In the genomic region with DNA sequence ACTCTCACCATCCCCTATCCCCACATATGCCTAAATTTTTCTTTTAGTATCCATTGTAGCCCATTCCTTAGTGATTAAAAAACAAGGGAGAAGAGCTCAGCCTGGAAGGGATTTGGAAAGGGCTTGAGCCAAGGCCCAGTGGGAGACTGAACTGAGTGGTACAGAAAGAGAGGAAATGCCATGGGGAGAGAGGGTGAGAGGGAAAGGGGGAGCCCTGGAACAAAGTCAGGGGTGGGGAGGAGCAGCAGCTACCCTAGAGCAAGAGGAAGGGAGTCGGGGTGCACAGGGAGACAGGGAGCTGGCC, we compare ENCODE assay signal across 8 cellular contexts. TPM values are rescaled to one million over a fixed set of nuclear protein-coding genes. Genes with fewer than 3 reads are reported as not detected.
DNase-seq lines count a peak whose midpoint lies in the region; ATAC-seq and TF ChIP-seq lines count a peak whose summit lies in the region.
"Had no signal": no experiment of that assay in that cellular context is flagged by ENCODE, and none has a peak within 500 bp of the region (broad histone marks: within the 10 kb centered on the region; RNA-seq: fewer than 3 reads in every experiment).

No MANE protein-coding gene starts in this region.

- peak overlapping the region; percentile 93 for H3K27ac ChIP-seq in IMR-90 (ENCODE audit: insufficient read depth, low read length)

- H3K9ac ChIP-seq in IMR-90 (ENCODE audit: low read depth, low read length) (peak overlapping the region; percentile 67), iPS-15b (ENCODE audit: low read depth, low read length) (no peak overlapping the region)

- peak overlapping the region; percentile 98 for H2AK9ac ChIP-seq in IMR-90 (replicated peaks; ENCODE audit: low read depth, low read length, poor library complexity)

- no peaks in the 10 kb centered on the region for H3K27me3 Mint-ChIP-seq in activated CD4-positive, alpha-beta memory T cell treated with anti-CD3 and anti-CD28 coated beads for 36 hours

- peaks cover 11 to 33% of the 10 kb centered on the region in 2 experiments; a peak in 3 of 4 replicates for H3K79me1 ChIP-seq in IMR-90 (ENCODE audit: low read depth in 1 of 2, low read length in 2 of 2)

- peaks cover 48% of the 10 kb centered on the region for H3K4me1 Mint-ChIP-seq in activated CD4-positive, alpha-beta memory T cell treated with anti-CD3 and anti-CD28 coated beads for 36 hours (ENCODE audit: low read depth)
- peaks cover 76% of the 10 kb centered on the region for H3K4me1 Mint-ChIP-seq in stimulated activated effector memory CD8-positive, alpha-beta T cell treated with anti-CD3 and anti-CD28 coated beads, Interleukin-12 subunit alpha, Interleukin-12 subunit beta, amount 100 ng/mL, for 72 hours

- H2BK120ac ChIP-seq in IMR-90 (ENCODE audit: low read depth, low read length), result peak overlapping the region; percentile 75

- peak overlapping the region; percentile 66; the same call in 1 of the 2 replicates for H3K4me2 ChIP-seq in IMR-90 (ENCODE audit: low read depth, low read length)

- peaks cover 16% of the 10 kb centered on the region for H3K36me3 Mint-ChIP-seq in activated CD4-positive, alpha-beta memory T cell treated with anti-CD3 and anti-CD28 coated beads for 36 hours
- peaks cover 92% of the 10 kb centered on the region for H3K36me3 Mint-ChIP-seq in stimulated activated effector memory CD8-positive, alpha-beta T cell treated with anti-CD3 and anti-CD28 coated beads, Interleukin-12 subunit alpha, Interleukin-12 subunit beta, amount 100 ng/mL, for 72 hours

- H3K9me1 ChIP-seq in IMR-90 (ENCODE audit: insufficient read depth, low read length), result 0 out of 2 replicates have a peak, but pooled peaks cover 3% of the 10 kb centered on the region

- H4K91ac ChIP-seq in IMR-90 (ENCODE audit: insufficient read depth, low read depth, low read length), result peak overlapping the region; percentile 92

- H2BK20ac ChIP-seq in IMR-90 (ENCODE audit: low read depth, low read length), result peak overlapping the region; percentile 47; the same call in 1 of the 2 replicates

- H3K4ac ChIP-seq in IMR-90 (ENCODE audit: low read depth, low read length), result peak overlapping the region; percentile 98

- no peak for TF ChIP-seq RAD21 in IMR-90 (IDR thresholded peaks at IDR 0.05; ENCODE audit: low read length)

- H4K20me1 ChIP-seq in IMR-90 (ENCODE audit: insufficient read depth, low read length), result peaks cover 17% of the 10 kb centered on the region

- H4K8ac ChIP-seq in IMR-90 (ENCODE audit: low read depth in 2 of 2, low read length in 2 of 2), result peak overlapping the region; percentile 61 to 94; a peak in 3 of 4 replicates

- H3K27me3 ChIP-seq in IMR-90 (ENCODE audit: control insufficient read depth, insufficient read depth, low read length) (no peaks in the 10 kb centered on the region), iPS-15b (ENCODE audit: control insufficient read depth, insufficient read depth, low read length) (no peaks in the 10 kb centered on the region)

- peak overlapping the region; percentile 59; the same call in 1 of the 3 replicates for H2BK15ac ChIP-seq in IMR-90 (ENCODE audit: low read depth, low read length)

- no peak overlapping the region for H3K4me3 ChIP-seq in IMR-90 (ENCODE audit: insufficient read depth, low read depth, low read length)
- peak overlapping the region; percentile 62 for H3K4me3 ChIP-seq in iPS-15b (ENCODE audit: low read depth, low read length)

- no peak for TF ChIP-seq CTCF in IMR-90 (conservative IDR thresholded peaks at IDR 0.05; ENCODE audit: low read depth, low read length)

- peak overlapping the region; percentile 60; the same call in 1 of the 2 replicates for H3K56ac ChIP-seq in IMR-90 (ENCODE audit: extremely low read depth, insufficient read depth, low read length)

- H3K23ac ChIP-seq in IMR-90 (ENCODE audit: low read depth, low read length), result peak overlapping the region; percentile 92

- H3K4me1 ChIP-seq in IMR-90 (ENCODE audit: control insufficient read depth, insufficient read depth, low read length) (peaks cover 25% of the 10 kb centered on the region), iPS-15b (ENCODE audit: control insufficient read depth, insufficient read depth, low read length) (peaks cover 26% of the 10 kb centered on the region)

- peak overlapping the region; percentile 27 for H3K18ac ChIP-seq in IMR-90 (ENCODE audit: low read depth, low read length)

- ATAC-seq in IMR-90 (ENCODE audit: low read depth) (no peak), HG02885 (IDR thresholded peaks at IDR 0.05; ENCODE audit: poor library complexity, unreplicated experiment) (no peak)
- no peak for ATAC-seq in stimulated activated effector memory CD8-positive, alpha-beta T cell treated with anti-CD3 and anti-CD28 coated beads, Interleukin-12 subunit alpha, Interleukin-12 subunit beta, amount 100 ng/mL, for 72 hours

- CTCF ChIA-PET in IMR-90 (lab: Yijun Ruan, JAX), result interaction anchor here (0.7 to 1.4 kb wide), 5 partner anchors 34 to 187 kb away, joined by 3 to 5 read pairs (median 3); a partner anchor contains a TSS
- CTCF ChIA-PET in activated CD4-positive, alpha-beta memory T cell treated with anti-CD3 and anti-CD28 coated beads for 36 hours (lab: Charles Lee), result interaction anchor here (0.6 to 4.8 kb wide), 22 partner anchors 8 to 188 kb away, joined by 3 to 42 read pairs (median 8); a partner anchor contains a TSS

- POLR2A ChIA-PET in IMR-90 (lab: Charles Lee; ENCODE audit: unreplicated experiment), result interaction anchor here (0.7 to 2.2 kb wide), 5 partner anchors 12 to 184 kb away, joined by 3 to 11 read pairs (median 3); a partner anchor contains a TSS
- POLR2A ChIA-PET in activated CD4-positive, alpha-beta memory T cell treated with anti-CD3 and anti-CD28 coated beads for 36 hours (lab: Charles Lee), result interaction anchor here (1.4 to 4.7 kb wide), 6 partner anchors 9 to 53 kb away, joined by 3 to 39 read pairs (median 10); a partner anchor contains a TSS

- TF ChIP-seq POLR2A in IMR-90 (IDR thresholded peaks at IDR 0.05; ENCODE audit: low read depth, low read length), result no peak

- dilution Hi-C loops in IMR-90 (cut with HindIII; ENCODE audit: low sequenced_read_pairs, unreplicated experiment), result no loop called here

- no peak overlapping the region for H3K4me3 Mint-ChIP-seq in activated CD4-positive, alpha-beta memory T cell treated with anti-CD3 and anti-CD28 coated beads for 36 hours
- H3K4me3 Mint-ChIP-seq in stimulated activated effector memory CD8-positive, alpha-beta T cell treated with anti-CD3 and anti-CD28 coated beads, Interleukin-12 subunit alpha, Interleukin-12 subunit beta, amount 100 ng/mL, for 72 hours, result peak overlapping the region; percentile 57

- peak overlapping the region; percentile 23 for H3K14ac ChIP-seq in IMR-90 (replicated peaks; ENCODE audit: low read depth, low read length)

- H2AK5ac ChIP-seq in IMR-90 (ENCODE audit: low read depth, low read length), result peak overlapping the region; percentile 92

- in situ Hi-C loops in IMR-90 (cut with MboI; ENCODE audit: low sequenced_read_pairs), result no loop called here

- H2BK5ac ChIP-seq in IMR-90 (ENCODE audit: low read depth, low read length, poor library complexity, severe bottlenecking), result peak overlapping the region; percentile 89

- 20% methylated on average over 1 of the region's 1 CpG; no CpG with 5 or more reads in 1 of the 2 experiments for WGBS in IMR-90 (ENCODE audit: extremely low coverage in 2 of 2, insufficient read length in 1 of 2), 2 experiments

- DNase-seq in IMR-90, result no peak
- DNase-seq in activated CD4-positive, alpha-beta memory T cell treated with anti-CD3 and anti-CD28 coated beads for 36 hours, result no peak
- DNase-seq in stimulated activated effector memory CD8-positive, alpha-beta T cell treated with anti-CD3 and anti-CD28 coated beads, Interleukin-12 subunit alpha, Interleukin-12 subunit beta, amount 100 ng/mL, for 72 hours (ENCODE audit: low spot score in 2 of 2), result no peak
- no peak for DNase-seq in HK-2 (ENCODE audit: unreplicated experiment)
- no peak for DNase-seq in activated CD4-positive, alpha-beta T cell treated with anti-CD3 and anti-CD28 coated beads, Interleukin-2, amount 50 U/mL, for 48 hours
- DNase-seq: activated effector memory CD4-positive, alpha-beta T cell treated with anti-CD3 and anti-CD28 coated beads, Interleukin-2, amount 50 U/mL, for 16 hours had no signal

- H3K36me3 ChIP-seq in IMR-90 (ENCODE audit: control insufficient read depth, insufficient read depth, low read length), result peaks cover 26% of the 10 kb centered on the region
- H3K36me3 ChIP-seq in iPS-15b (ENCODE audit: control insufficient read depth, insufficient read depth, low read length), result peaks cover 22% of the 10 kb centered on the region

- H3K27ac Mint-ChIP-seq in activated CD4-positive, alpha-beta memory T cell treated with anti-CD3 and anti-CD28 coated beads for 36 hours, result peak overlapping the region; percentile 60
- H3K27ac Mint-ChIP-seq in stimulated activated effector memory CD8-positive, alpha-beta T cell treated with anti-CD3 and anti-CD28 coated beads, Interleukin-12 subunit alpha, Interleukin-12 subunit beta, amount 100 ng/mL, for 72 hours, result peak overlapping the region; percentile 96

- no peaks in the 10 kb centered on the region for H3K9me3 Mint-ChIP-seq in activated CD4-positive, alpha-beta memory T cell treated with anti-CD3 and anti-CD28 coated beads for 36 hours
- H3K9me3 Mint-ChIP-seq in stimulated activated effector memory CD8-positive, alpha-beta T cell treated with anti-CD3 and anti-CD28 coated beads, Interleukin-12 subunit alpha, Interleukin-12 subunit beta, amount 100 ng/mL, for 72 hours, result no peaks in the 10 kb centered on the region

- intact Hi-C loops in IMR-90 (cut with micrococcal nuclease), result loop anchor here (2.0 kb wide), 1 partner anchor 52 kb away; a partner anchor contains a TSS
- intact Hi-C loops in activated CD4-positive, alpha-beta memory T cell treated with anti-CD3 and anti-CD28 coated beads for 36 hours (cut with micrococcal nuclease), result loop anchor here (2.0 kb wide), 2 partner anchors 36 to 184 kb away; a partner anchor contains a TSS

- no peaks in the 10 kb centered on the region for H3K9me3 ChIP-seq in IMR-90 (ENCODE audit: control insufficient read depth, insufficient read depth, low read length)
- H3K9me3 ChIP-seq in iPS-15b (ENCODE audit: control insufficient read depth, insufficient read depth, low read length), result no peaks in the 10 kb centered on the region

- BruUV-seq in IMR-90 (replicated peaks; lab: Mats Ljungman, UMichigan), result no TSS peak

- peak overlapping the region; percentile 4 for H4K5ac ChIP-seq in IMR-90 (ENCODE audit: low read depth, low read length)

- H2AFZ ChIP-seq in IMR-90 (replicated peaks; ENCODE audit: low read length, poor library complexity), result peak overlapping the region; percentile 90

RNA-seq across cellular contexts. Expression of a gene that starts 2.6 kb away (rescaled TPM):
- total RNA-seq in IMR-90 (2012; rRNA removed), result 2.5 and 3.4 TPM in 2 replicates
- 58.7 and 59.8 TPM in 2 replicates for polyA plus RNA-seq in IMR-90 (2012; rRNA removed)
- 40.9 and 41.7 TPM in 2 replicates for polyA plus RNA-seq in IMR-90 (2012; cell fraction: cytosol; rRNA removed)
- polyA plus RNA-seq in IMR-90 (2012; cell fraction: nucleus; rRNA removed; ENCODE audit: low replicate concordance), result 106 and 200 TPM in 2 replicates
- 10 to 100 TPM; 34.8 to 37.8 TPM for total RNA-seq in activated CD4-positive, alpha-beta memory T cell treated with anti-CD3 and anti-CD28 coated beads for 36 hours

RNA-seq across cellular contexts. Expression of a gene that starts 10.8 kb away (rescaled TPM):
- 20.8 and 28.3 TPM in 2 replicates for total RNA-seq in IMR-90 (2012; rRNA removed)
- polyA plus RNA-seq in IMR-90 (2012; rRNA removed), result 81.5 and 92.8 TPM in 2 replicates
- 71.8 and 86.4 TPM in 2 replicates for polyA plus RNA-seq in IMR-90 (2012; cell fraction: cytosol; rRNA removed)
- 275 and 368 TPM in 2 replicates for polyA plus RNA-seq in IMR-90 (2012; cell fraction: nucleus; rRNA removed; ENCODE audit: low replicate concordance)
- 100 to 1,000 TPM; 185 to 193 TPM for total RNA-seq in activated CD4-positive, alpha-beta memory T cell treated with anti-CD3 and anti-CD28 coated beads for 36 hours

RNA-seq across cellular contexts. Expression of a gene that starts 18.4 kb away (rescaled TPM):
- not detected in 2 replicates for total RNA-seq in IMR-90 (2012; rRNA removed)
- not detected in 2 replicates for polyA plus RNA-seq in IMR-90 (2012; rRNA removed)
- polyA plus RNA-seq in IMR-90 (2012; cell fraction: cytosol; rRNA removed), result not detected in 2 replicates
- polyA plus RNA-seq in IMR-90 (2012; cell fraction: nucleus; rRNA removed; ENCODE audit: low replicate concordance), result not detected in 2 replicates
- total RNA-seq in activated CD4-positive, alpha-beta memory T cell treated with anti-CD3 and anti-CD28 coated beads for 36 hours, result not detected

RNA-seq across cellular contexts. Expression of a gene that starts 18.6 kb away (rescaled TPM):
- 197 and 238 TPM in 2 replicates for total RNA-seq in IMR-90 (2012; rRNA removed)
- 530 and 703 TPM in 2 replicates for polyA plus RNA-seq in IMR-90 (2012; rRNA removed)
- 1,066 and 1,272 TPM in 2 replicates for polyA plus RNA-seq in IMR-90 (2012; cell fraction: cytosol; rRNA removed)
- polyA plus RNA-seq in IMR-90 (2012; cell fraction: nucleus; rRNA removed; ENCODE audit: low replicate concordance), result 218 and 334 TPM in 2 replicates
- 100 to 1,000 TPM; 257 to 272 TPM for total RNA-seq in activated CD4-positive, alpha-beta memory T cell treated with anti-CD3 and anti-CD28 coated beads for 36 hours

RNA-seq across cellular contexts. Expression of a gene that starts 20.6 kb away (rescaled TPM):
- total RNA-seq in IMR-90 (2012; rRNA removed), result 8.9 and 11.1 TPM in 2 replicates
- polyA plus RNA-seq in IMR-90 (2012; rRNA removed), result 9.2 and 11.4 TPM in 2 replicates
- 4.4 and 12.5 TPM in 2 replicates for polyA plus RNA-seq in IMR-90 (2012; cell fraction: cytosol; rRNA removed)
- 3.3 and 9.7 TPM in 2 replicates for polyA plus RNA-seq in IMR-90 (2012; cell fraction: nucleus; rRNA removed; ENCODE audit: low replicate concordance)
- total RNA-seq in activated CD4-positive, alpha-beta memory T cell treated with anti-CD3 and anti-CD28 coated beads for 36 hours, result 1 to 10 TPM; 6.8 to 7.8 TPM
